ENCODE assay signal across 8 cellular contexts in genomic region chr17:38751803-38752118, GRCh38. TPM values are rescaled to one million over a fixed set of nuclear protein-coding genes. Genes with fewer than 3 reads are reported as not detected.
DNase-seq lines count a peak whose midpoint lies in the region; ATAC-seq lines count a peak whose summit lies in the region.

No MANE protein-coding gene starts in this region.

- H3K27ac ChIP-seq in cingulate gyrus (ENCODE audit: low read depth, low read length) (peak overlapping the region; percentile 71), layer of hippocampus (ENCODE audit: low read depth, low read length) (peak overlapping the region; percentile 49)

- peak; percentile 89 for DNase-seq in GM03348 (ENCODE audit: low spot score)
- peak; percentile 86 for DNase-seq in NCI-H460 (ENCODE audit: extremely low read depth, low read depth)
- peak; percentile 91 for DNase-seq in activated CD4-positive, alpha-beta T cell treated with anti-CD3 and anti-CD28 coated beads for 48 hours
- DNase-seq in stimulated activated CD4-positive, alpha-beta T cell treated with anti-CD3 and anti-CD28 coated beads, Interleukin-1b, Interleukin-23, amount 100 ng/mL, for 24 hours (ENCODE audit: low read depth in 4 of 4, low spot score in 1 of 4) = peak; percentile 69 to 94 (median 74)

- H3K27me3 ChIP-seq in layer of hippocampus (ENCODE audit: control insufficient read depth, insufficient read depth, low read length) = no peaks in the 10 kb centered on the region

- ATAC-seq in HG03135 (IDR thresholded peaks at IDR 0.05; ENCODE audit: unreplicated experiment) (peak; percentile 18), HG03159 (IDR thresholded peaks at IDR 0.05; ENCODE audit: unreplicated experiment) (no peak)

RNA-seq across cellular contexts. Expression of gene PSMB3, which starts 0.8 kb away (rescaled TPM):
- 232 and 247 TPM in 2 replicates for total RNA-seq in NCI-H460 (2014; rRNA removed; shearing (Covaris generic))
- polyA plus RNA-seq in NCI-H460 (2014; cell fraction: nucleus; rRNA removed) = 261 and 392 TPM in 2 replicates

RNA-seq across cellular contexts. Expression of gene PCGF2, which starts 3.6 kb away (rescaled TPM):
- 9.1 and 10.4 TPM in 2 replicates for total RNA-seq in NCI-H460 (2014; rRNA removed; shearing (Covaris generic))
- polyA plus RNA-seq in NCI-H460 (2014; cell fraction: nucleus; rRNA removed) = 6.0 and 7.6 TPM in 2 replicates

RNA-seq across cellular contexts. Expression of gene CISD3, which starts 21.6 kb away (rescaled TPM):
- 8.0 and 11.2 TPM in 2 replicates for total RNA-seq in NCI-H460 (2014; rRNA removed; shearing (Covaris generic))
- polyA plus RNA-seq in NCI-H460 (2014; cell fraction: nucleus; rRNA removed) = 7.7 and 8.2 TPM in 2 replicates

RNA-seq across cellular contexts. Expression of gene MLLT6, which starts 46.7 kb away (rescaled TPM):
- total RNA-seq in NCI-H460 (2014; rRNA removed; shearing (Covaris generic)) = 39.0 and 39.3 TPM in 2 replicates
- 69.2 and 81.7 TPM in 2 replicates for polyA plus RNA-seq in NCI-H460 (2014; cell fraction: nucleus; rRNA removed)

RNA-seq across cellular contexts. Expression of gene PIP4K2B, which starts 47.6 kb away (rescaled TPM):
- total RNA-seq in NCI-H460 (2014; rRNA removed; shearing (Covaris generic)) = 34.7 and 35.6 TPM in 2 replicates
- 37.7 and 74.8 TPM in 2 replicates for polyA plus RNA-seq in NCI-H460 (2014; cell fraction: nucleus; rRNA removed)
